Comparison of ENCODE assay signal across 8 cellular contexts in genomic region chr3:108132727-108133373, GRCh38. TPM values are rescaled to one million over a fixed set of nuclear protein-coding genes. Genes with fewer than 3 reads are reported as not detected.
A peak's percentile ranks its signal among the peaks of the same experiment; 100 is the strongest.
DNase-seq lines count a peak whose midpoint lies in the region; ATAC-seq and TF ChIP-seq lines count a peak whose summit lies in the region.

No MANE protein-coding gene starts in this region.

- H3K27ac ChIP-seq in epithelial cell of prostate (peak overlapping the region; percentile 89), spleen (peak overlapping the region in 7 of 8 donors; percentile 30 to 96 (median 69)), endodermal cell (ENCODE audit: low read depth, low read length) (no peak overlapping the region)

- peak overlapping the region; percentile 48 for H3K27ac Mint-ChIP-seq in T-helper 2 cell treated with Interferon-gamma antibody and Interleukin-4, amounts not matched to agents 5 μg/mL and 100 μg/mL, for 36 hours
- H3K27ac Mint-ChIP-seq in endodermal cell, result no peak overlapping the region

- peaks cover 15% of the 10 kb centered on the region for H3K9me3 Mint-ChIP-seq in T-helper 2 cell treated with Interferon-gamma antibody and Interleukin-4, amounts not matched to agents 5 μg/mL and 100 μg/mL, for 36 hours
- no peaks in the 10 kb centered on the region for H3K9me3 Mint-ChIP-seq in endodermal cell

- 27 to 44% (median 33%) methylated on average over 3 of the region's 3 CpGs for WGBS in spleen, 5 donors
- WGBS in endodermal cell (ENCODE audit: insufficient coverage in 1 of 2, insufficient read length in 1 of 2), 2 experiments, result 89% methylated on average over 3 of the region's 3 CpGs; no CpG with 5 or more reads in 1 of the 2 experiments

- H3K36me3 ChIP-seq in spleen (no peaks in the 10 kb centered on the region), endodermal cell (ENCODE audit: control insufficient read depth, insufficient read depth, low read length) (no peaks in the 10 kb centered on the region)

- no peaks in the 10 kb centered on the region for H3K27me3 Mint-ChIP-seq in T-helper 2 cell treated with Interferon-gamma antibody and Interleukin-4, amounts not matched to agents 5 μg/mL and 100 μg/mL, for 36 hours (ENCODE audit: low read depth)
- H3K27me3 Mint-ChIP-seq in endodermal cell (ENCODE audit: insufficient read depth), result no peaks in the 10 kb centered on the region

- no peak overlapping the region for H3K9ac ChIP-seq in endodermal cell (ENCODE audit: extremely low read depth, low read length, poor library complexity, severe bottlenecking)

- H3K4me3 ChIP-seq in spleen (peak overlapping the region in 1 of 8 donors; percentile 42), endodermal cell (ENCODE audit: low read length) (no peak overlapping the region)

- ATAC-seq in GM19467 (IDR thresholded peaks at IDR 0.05; ENCODE audit: unreplicated experiment), result no peak

- H3K36me3 Mint-ChIP-seq in T-helper 2 cell treated with Interferon-gamma antibody and Interleukin-4, amounts not matched to agents 5 μg/mL and 100 μg/mL, for 36 hours (ENCODE audit: low read depth), result peaks cover 74% of the 10 kb centered on the region
- H3K36me3 Mint-ChIP-seq in endodermal cell (ENCODE audit: low read depth), result no peaks in the 10 kb centered on the region

- intact Hi-C loops in spleen (cut with DNase I; ENCODE audit: low total_unique reads), result no loop called here

- DNase-seq in T-helper 2 cell treated with Interferon-gamma antibody and Interleukin-4, amounts not matched to agents 5 μg/mL and 100 μg/mL, for 36 hours (ENCODE audit: low spot score), result no peak
- no peak for DNase-seq in T-helper 2 cell
- peak; percentile 21 for DNase-seq in RPMI7951 (ENCODE audit: low read depth)
- peak; percentile 69 for DNase-seq in epithelial cell of prostate (ENCODE audit: low read depth, low spot score)
- DNase-seq in spleen, result no peak
- no peak for DNase-seq in stimulated activated CD4-positive, alpha-beta T cell treated with anti-CD3 and anti-CD28 coated beads, Interleukin-12 subunit alpha, Interleukin-12 subunit beta, amount 100 ng/mL, for 4 hours
- DNase-seq in endodermal cell, result no peak

- no peak for TF ChIP-seq POLR2A in spleen (IDR thresholded peaks at IDR 0.05)

- H3K4me1 ChIP-seq in spleen, result peaks cover 23 to 97% (median 58%) of the 10 kb centered on the region in 6 donors
- H3K4me1 ChIP-seq in endodermal cell (ENCODE audit: control insufficient read depth, insufficient read depth, low read length), result no peaks in the 10 kb centered on the region

- peaks cover 68% of the 10 kb centered on the region for H3K4me1 Mint-ChIP-seq in T-helper 2 cell treated with Interferon-gamma antibody and Interleukin-4, amounts not matched to agents 5 μg/mL and 100 μg/mL, for 36 hours (ENCODE audit: low read depth)
- H3K4me1 Mint-ChIP-seq in endodermal cell, result no peaks in the 10 kb centered on the region

- H3K4me3 Mint-ChIP-seq in T-helper 2 cell treated with Interferon-gamma antibody and Interleukin-4, amounts not matched to agents 5 μg/mL and 100 μg/mL, for 36 hours, result peak overlapping the region; percentile 75
- H3K4me3 Mint-ChIP-seq in endodermal cell, result no peak overlapping the region

- TF ChIP-seq CTCF in spleen (IDR thresholded peaks at IDR 0.05 in 8 of 11, conservative IDR thresholded peaks at IDR 0.05 in 3 of 11), result no peak
- no peak for TF ChIP-seq CTCF in endodermal cell (conservative IDR thresholded peaks at IDR 0.05)

- H3K27me3 ChIP-seq in spleen (replicated peaks in 1 of 7) (no peaks in the 10 kb centered on the region), endodermal cell (ENCODE audit: control insufficient read depth, insufficient read depth, low read length, poor library complexity, severe bottlenecking) (no peaks in the 10 kb centered on the region)

- H3K9me3 ChIP-seq in spleen, result no peaks in the 10 kb centered on the region
- H3K9me3 ChIP-seq in endodermal cell (ENCODE audit: control insufficient read depth, low read length), result no peaks in the 10 kb centered on the region

RNA-seq across cellular contexts. Expression of gene CD47, which starts 42.0 kb away (rescaled TPM):
- total RNA-seq in RPMI7951 (2014; rRNA removed; shearing (Covaris generic)), result 93.7 and 111 TPM in 2 replicates
- 100 to 1,000 TPM; 106 to 156 (median 130) TPM for total RNA-seq in spleen
- polyA plus RNA-seq in spleen, result 10 to 100 TPM; 48.2 to 54.6 (median 51.0) TPM
- total RNA-seq in endodermal cell, result 10 to 100 TPM in 1 of 2 donors, 1 to 10 TPM in 1; 6.4 to 12.0 TPM
- 58.8 TPM for polyA plus RNA-seq in endodermal cell (2013, experiment 1 of 2)
- polyA plus RNA-seq in endodermal cell (2013, experiment 2 of 2), result 54.4 TPM

Comparison
In these comparisons a context has a peak if more than half of its experiments do, and no peak if none do; other contexts are left out.
1. DNase-seq: peak in RPMI7951 (single experiment) and epithelial cell of prostate (single experiment); none in T-helper 2 cell treated with Interferon-gamma antibody and Interleukin-4, amounts not matched to agents 5 μg/mL and 100 μg/mL, for 36 hours (single experiment), T-helper 2 cell (0 of 5), spleen (single experiment), stimulated activated CD4-positive, alpha-beta T cell treated with anti-CD3 and anti-CD28 coated beads, Interleukin-12 subunit alpha, Interleukin-12 subunit beta, amount 100 ng/mL, for 4 hours (single experiment) and endodermal cell (single experiment).